ENCODE assay signal across 8 cellular contexts in the genomic region with DNA sequence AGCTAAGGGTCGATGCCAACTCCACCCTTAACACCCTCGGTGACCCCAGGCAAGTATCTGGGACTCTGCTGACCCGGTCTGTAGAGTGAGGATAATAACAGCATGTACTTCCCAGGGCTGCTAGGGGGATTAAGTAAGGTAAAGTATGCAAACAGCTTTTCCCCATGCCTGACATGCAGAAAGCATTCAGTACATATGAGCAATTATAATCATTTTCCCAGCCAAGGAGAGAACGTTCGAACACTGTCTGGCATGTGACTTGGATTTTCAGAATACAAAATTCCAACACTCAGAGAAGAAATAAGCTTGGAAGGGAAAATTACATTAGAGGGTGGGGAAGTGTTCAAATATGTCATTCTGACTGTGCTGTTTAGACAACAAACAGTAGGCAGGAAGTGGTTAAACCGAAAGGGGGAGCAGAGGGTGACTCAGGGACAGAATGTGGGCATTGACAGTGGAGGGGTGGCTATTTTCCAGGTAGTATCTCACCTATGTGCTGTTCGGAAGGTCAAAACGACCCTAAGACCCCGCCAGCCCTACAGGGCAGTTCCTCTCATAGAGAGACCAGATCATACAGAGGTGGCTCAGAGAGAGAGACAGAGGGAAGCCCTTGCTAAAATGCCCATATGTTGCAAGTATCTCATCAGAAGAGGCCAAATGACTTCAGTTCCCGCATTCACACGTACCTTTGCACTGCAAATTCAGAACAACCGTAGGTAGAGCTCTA. TPM values are rescaled to one million over a fixed set of nuclear protein-coding genes. Genes with fewer than 3 reads are reported as not detected.
DNase-seq lines count a peak whose midpoint lies in the region; ATAC-seq, FAIRE-seq and TF ChIP-seq lines count a peak whose summit lies in the region.

No MANE protein-coding gene starts in this region.

- H3K36me3 ChIP-seq in bronchial epithelial cell (ENCODE audit: control insufficient read depth, insufficient read depth, low read length) (peaks cover under 1% of the 10 kb centered on the region), adrenal gland (replicated peaks in 1 of 2) (peaks cover 0 to 3% of the 10 kb centered on the region in 2 donors)

- no peaks in the 10 kb centered on the region for H3K4me1 ChIP-seq in adrenal gland (replicated peaks in 1 of 2)

- FAIRE-seq in bronchial epithelial cell (lab: Jason Lieb, UNC), result no peak

- peak overlapping the region; percentile 95 for H3K27ac Mint-ChIP-seq in T-helper 17 cell

- H3K4me3 ChIP-seq in bronchial epithelial cell (ENCODE audit: low read depth, low read length), result no peak overlapping the region
- H3K4me3 ChIP-seq in retinal pigment epithelial cell (ENCODE audit: low read length), result no peak overlapping the region
- no peak overlapping the region for H3K4me3 ChIP-seq in adrenal gland

- peaks cover 2% of the 10 kb centered on the region for H3K36me3 Mint-ChIP-seq in T-helper 17 cell (ENCODE audit: low read depth)

- H3K9me3 ChIP-seq in T-helper 17 cell (ENCODE audit: control insufficient read depth, low read length, poor library complexity, severe bottlenecking) (no peaks in the 10 kb centered on the region), adrenal gland (replicated peaks in 1 of 3) (no peaks in the 10 kb centered on the region)

- TF ChIP-seq POLR2A in adrenal gland (IDR thresholded peaks at IDR 0.05), result no peak

- TF ChIP-seq CTCF in bronchial epithelial cell (IDR thresholded peaks at IDR 0.05; ENCODE audit: insufficient read depth, low read length, severe bottlenecking) (no peak), retinal pigment epithelial cell (conservative IDR thresholded peaks at IDR 0.05; ENCODE audit: low read depth, low read length) (no peak), adrenal gland (IDR thresholded peaks at IDR 0.05) (no peak)

- intact Hi-C loops in adrenal gland (cut with DNase I), result no loop called here

- ATAC-seq in GM19035 (IDR thresholded peaks at IDR 0.05; ENCODE audit: unreplicated experiment) (peak; percentile 89), HG03196 (IDR thresholded peaks at IDR 0.05; ENCODE audit: unreplicated experiment) (peak; percentile 90), T-helper 17 cell (peak; percentile 95)

- peak in 1 of 3 donors; percentile 26 for DNase-seq in T-helper 17 cell
- peak; percentile 97 for DNase-seq in bronchial epithelial cell (ENCODE audit: low read depth)
- DNase-seq in retinal pigment epithelial cell (ENCODE audit: low read depth), result peak; percentile 96
- no peak for DNase-seq in NCI-H774 (lab: John Stamatoyannopoulos, UW)
- no peak for DNase-seq in adrenal gland
- DNase-seq in NCI-H2029 (lab: John Stamatoyannopoulos, UW), result no peak

- H3K4me3 Mint-ChIP-seq in T-helper 17 cell, result peak overlapping the region; percentile 78

- 71 to 77% (median 75%) methylated on average over 11 to 12 of the region's 12 CpGs for WGBS in adrenal gland, 4 donors

- no peak overlapping the region for H3K27ac ChIP-seq in adrenal gland

- no peaks in the 10 kb centered on the region for H3K27me3 ChIP-seq in bronchial epithelial cell (ENCODE audit: control insufficient read depth, insufficient read depth, low read length)
- H3K27me3 ChIP-seq in adrenal gland, result no peaks in the 10 kb centered on the region

- no peaks in the 10 kb centered on the region for H3K27me3 Mint-ChIP-seq in T-helper 17 cell

- H3K4me1 Mint-ChIP-seq in T-helper 17 cell, result peaks cover 30% of the 10 kb centered on the region

RNA-seq across cellular contexts. Expression of gene ASPRV1, which starts 14.9 kb away (rescaled TPM):
- 1 to 10 TPM; 1.1 to 1.7 TPM for total RNA-seq in T-helper 17 cell
- total RNA-seq in bronchial epithelial cell, result 0.26 and 0.38 TPM in 2 replicates
- 1 to 10 TPM in 7 of 8 donors, under 1 TPM in 1; 0.61 to 5.6 (median 1.9) TPM for total RNA-seq in adrenal gland
- polyA plus RNA-seq in adrenal gland, result 1 to 10 TPM in 2 of 3 donors, under 1 TPM in 1; 0.64 to 3.5 (median 2.8) TPM

RNA-seq across cellular contexts. Expression of gene MXD1, which starts 31.6 kb away (rescaled TPM):
- total RNA-seq in T-helper 17 cell (10 to 100 TPM; 45.0 to 46.2 TPM), bronchial epithelial cell (30.5 and 45.4 TPM in 2 replicates), adrenal gland (10 to 100 TPM in 3 of 8 donors, 1 to 10 TPM in 5; 5.8 to 12.1 (median 8.7) TPM)
- 1 to 10 TPM; 1.7 to 6.4 (median 2.5) TPM for polyA plus RNA-seq in adrenal gland

RNA-seq across cellular contexts. Expression of gene SNRNP27, which starts 52.8 kb away (rescaled TPM):
- 10 to 100 TPM; 33.5 to 38.6 TPM for total RNA-seq in T-helper 17 cell
- total RNA-seq in bronchial epithelial cell, result 22.9 and 30.5 TPM in 2 replicates
- 10 to 100 TPM; 35.2 to 67.4 (median 43.7) TPM for total RNA-seq in adrenal gland
- polyA plus RNA-seq in adrenal gland, result 10 to 100 TPM; 25.1 to 76.0 (median 46.7) TPM

Comparison
In these comparisons a context has a peak if more than half of its experiments do, and no peak if none do; other contexts are left out.
1. DNase-seq: peak in bronchial epithelial cell (single experiment) and retinal pigment epithelial cell (single experiment); none in NCI-H774 (single experiment), adrenal gland (0 of 7) and NCI-H2029 (single experiment).
2. Peak in every context shown above with its lines, with median percentiles within 50 percentile points of each other: ATAC-seq.